Comparison of ENCODE assay signal across 15 cellular contexts in genomic region chr9:652896-653295, GRCh38.
A peak's percentile ranks its signal among the peaks of the same experiment; 100 is the strongest.
DNase-seq lines count a peak whose midpoint lies in the region; ATAC-seq and TF ChIP-seq lines count a peak whose summit lies in the region.
"Had no signal": no experiment of that assay in that cellular context is flagged by ENCODE, and none has a peak within 500 bp of the region (broad histone marks: within the 10 kb centered on the region; RNA-seq: fewer than 3 reads in every experiment).

No MANE protein-coding gene starts in this region.

- peak overlapping the region; percentile 37 for H3K27ac ChIP-seq in KOPT-K1 (ENCODE audit: low read depth, low read length, poor library complexity, severe bottlenecking)
- peak overlapping the region; percentile 27 to 68 for H3K27ac ChIP-seq in coronary artery
- peak overlapping the region; percentile 33 for H3K27ac ChIP-seq in right cardiac atrium (ENCODE audit: low read length)
- no peak overlapping the region for H3K27ac ChIP-seq in smooth muscle cell (ENCODE audit: low read depth)

- no peak overlapping the region for H3K4me3 ChIP-seq in coronary artery
- H3K4me3 ChIP-seq in right cardiac atrium (ENCODE audit: low read length), result no peak overlapping the region
- no peak overlapping the region for H3K4me3 ChIP-seq in smooth muscle cell
- H3K4me3 ChIP-seq: uterus had no signal

- peak overlapping the region; percentile 57 for H2AFZ ChIP-seq in smooth muscle cell (ENCODE audit: low read depth)

- H3K9ac ChIP-seq in smooth muscle cell (ENCODE audit: low read depth), result no peak overlapping the region

- whole genome bisulfite sequencing in right cardiac atrium, result 46% methylated on average over 8 of the region's 8 CpGs
- WGBS in smooth muscle cell (ENCODE audit: low lambda C conversion rate), result 77% methylated on average over 8 of the region's 8 CpGs

- no peaks in the 10 kb centered on the region for H3K9me3 ChIP-seq in KOPT-K1 (ENCODE audit: insufficient read depth, low read length, poor library complexity, severe bottlenecking)
- H3K9me3 ChIP-seq in right cardiac atrium (ENCODE audit: control insufficient read depth, low read length), result no peaks in the 10 kb centered on the region
- H3K9me3 ChIP-seq in smooth muscle cell (replicated peaks; ENCODE audit: low read depth), result no peaks in the 10 kb centered on the region
- H3K9me3 ChIP-seq: uterus had no signal

- DNase-seq in coronary artery (ENCODE audit: low spot score) (no peak), right cardiac atrium (peak; percentile 73 to 80 (median 78)), smooth muscle cell (lab: John Stamatoyannopoulos, UW; ENCODE audit: unreplicated experiment) (no peak), DMS114 treated with DMSO at 0.1 percent for 48 hours (lab: John Stamatoyannopoulos, UW; ENCODE audit: unreplicated experiment) (no peak), COLO668 (lab: John Stamatoyannopoulos, UW; ENCODE audit: unreplicated experiment) (no peak)
- no peak for DNase-seq in activated CD8-positive, alpha-beta memory T cell treated with anti-CD3 and anti-CD28 coated beads, Interleukin-2, amount 50 U/mL, for 4 hours
- DNase-seq: activated CD8-positive, alpha-beta T cell treated with anti-CD3 and anti-CD28 coated beads for 36 hours; activated naive CD4-positive, alpha-beta T cell treated with anti-CD3 and anti-CD28 coated beads for 36 hours; AML-193; NCI-H187 treated with DMSO at 0.1 percent for 48 hours; occipital lobe; SHP77; uterus had no signal

- no peaks in the 10 kb centered on the region for H3K36me3 ChIP-seq in KOPT-K1 (ENCODE audit: insufficient read depth, low read length)
- H3K36me3 ChIP-seq in smooth muscle cell (ENCODE audit: low read depth), result no peaks in the 10 kb centered on the region
- H3K36me3 ChIP-seq: uterus had no signal

- no peak for TF ChIP-seq CTCF in coronary artery (IDR thresholded peaks at IDR 0.05)
- TF ChIP-seq CTCF in smooth muscle cell (IDR thresholded peaks at IDR 0.05; ENCODE audit: borderline replicate concordance, insufficient read depth, poor library complexity, severe bottlenecking), result no peak

- intact Hi-C loops in right cardiac atrium (cut with DNase I), result loop anchor here in 1 of 4 donors (5.0 kb wide), 1 partner anchor 49 kb away; no protein-coding TSS in a partner anchor

- no peaks in the 10 kb centered on the region for H3F3A ChIP-seq in smooth muscle cell (ENCODE audit: low read depth)

- no peak overlapping the region for H3K4me2 ChIP-seq in smooth muscle cell

- H3K79me2 ChIP-seq in smooth muscle cell (ENCODE audit: low read depth), result no peaks in the 10 kb centered on the region

- no peaks in the 10 kb centered on the region for H4K20me1 ChIP-seq in smooth muscle cell (ENCODE audit: low read depth)

- H3K4me1 ChIP-seq in right cardiac atrium (ENCODE audit: control insufficient read depth, insufficient read depth, low read length) (peaks cover 19% of the 10 kb centered on the region), smooth muscle cell (ENCODE audit: low read depth) (peaks cover 12% of the 10 kb centered on the region)

- peak; percentile 45 to 76 for ATAC-seq in right cardiac atrium
- no peak for ATAC-seq in HG02623 (IDR thresholded peaks at IDR 0.05; ENCODE audit: unreplicated experiment)
- ATAC-seq: activated CD8-positive, alpha-beta T cell treated with anti-CD3 and anti-CD28 coated beads for 36 hours had no signal

- H3K27me3 ChIP-seq in right cardiac atrium (ENCODE audit: control insufficient read depth, insufficient read depth), result no peaks in the 10 kb centered on the region
- no peaks in the 10 kb centered on the region for H3K27me3 ChIP-seq in smooth muscle cell (ENCODE audit: low read depth)
- H3K27me3 ChIP-seq: uterus had no signal

Comparison
In these comparisons a context has a peak if more than half of its experiments do, and no peak if none do; other contexts are left out.
1. DNase-seq: peak in right cardiac atrium (3 of 3); none in coronary artery (single experiment), smooth muscle cell (single experiment), DMS114 treated with DMSO at 0.1 percent for 48 hours (single experiment), activated CD8-positive, alpha-beta memory T cell treated with anti-CD3 and anti-CD28 coated beads, Interleukin-2, amount 50 U/mL, for 4 hours (single experiment) and COLO668 (single experiment).